In the genomic region with DNA sequence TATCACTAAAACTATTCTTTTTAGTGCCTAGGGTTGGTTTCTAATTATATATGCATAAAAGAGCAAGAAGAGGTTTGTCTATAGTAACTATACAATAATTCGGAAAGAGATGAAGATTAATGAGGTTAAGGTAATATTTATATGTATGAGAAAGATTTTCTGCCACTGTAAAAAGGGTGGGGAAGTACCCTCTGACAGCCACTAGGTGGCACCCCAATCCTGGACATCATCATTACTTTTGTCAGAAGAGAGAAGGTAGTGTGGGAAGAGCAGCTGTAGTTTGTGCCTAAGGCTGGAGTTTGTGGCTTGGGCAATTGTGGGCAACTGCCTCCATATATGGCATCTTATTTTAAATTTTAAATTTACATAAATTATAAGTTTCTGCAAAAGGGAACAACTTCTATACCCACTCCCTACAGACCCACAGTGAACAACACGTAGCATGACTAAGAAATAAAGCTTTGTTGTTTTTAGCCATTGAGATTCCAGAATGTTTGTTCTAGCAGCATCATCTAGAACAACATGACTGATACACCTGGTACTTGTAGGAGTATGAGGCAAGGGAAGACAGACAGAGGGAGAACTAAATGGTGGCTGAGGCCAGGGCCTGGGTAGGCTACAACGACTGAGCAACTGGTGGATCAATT, we compare ENCODE assay signal across 8 cellular contexts. TPM values are rescaled to one million over a fixed set of nuclear protein-coding genes. Genes with fewer than 3 reads are reported as not detected.
A peak's percentile ranks its signal among the peaks of the same experiment; 100 is the strongest.
DNase-seq lines count a peak whose midpoint lies in the region; ATAC-seq, FAIRE-seq and TF ChIP-seq lines count a peak whose summit lies in the region.

No MANE protein-coding gene starts in this region.

- ATAC-seq in GM21528 (IDR thresholded peaks at IDR 0.05; ENCODE audit: low FRiP score, unreplicated experiment), result peak; percentile 83

- DNase-seq in D721Med (ENCODE audit: insufficient read length, low spot score), result peak; percentile 53
- DNase-seq in Kasumi-1 (lab: John Stamatoyannopoulos, UW), result peak; percentile 96
- peak; percentile 59 for DNase-seq in RPMI7951 (ENCODE audit: low read depth)
- DNase-seq in activated T-helper 1 cell treated with anti-CD3 and anti-CD28 coated beads, Interleukin-2, amount 50 U/mL, for 16 hours (ENCODE audit: low read depth in 1 of 2, low spot score in 1 of 2), result peak; percentile 11 to 45
- DNase-seq in fibroblast of the conjunctiva (ENCODE audit: low read depth), result peak; percentile 56
- peak; percentile 19 for DNase-seq in occipital lobe (lab: John Stamatoyannopoulos, UW)
- peak; percentile 36 to 56 for DNase-seq in tibial nerve (ENCODE audit: low spot score in 2 of 2)

- H3K36me3 ChIP-seq in tibial nerve, result peaks cover 0 to 27% (median 3%) of the 10 kb centered on the region in 3 donors

- TF ChIP-seq CTCF in D721Med (IDR thresholded peaks at IDR 0.05; ENCODE audit: insufficient read depth, missing control alignments) (peak; percentile 95), tibial nerve (IDR thresholded peaks at IDR 0.05) (peak; percentile 85 to 91 (median 88))

- H3K27ac ChIP-seq in tibial nerve, result no peak overlapping the region

- H3K4me3 ChIP-seq in tibial nerve, result no peak overlapping the region

- no peaks in the 10 kb centered on the region for H3K9me3 ChIP-seq in tibial nerve

- H3K27me3 ChIP-seq in tibial nerve, result no peaks in the 10 kb centered on the region

- peak in 1 of 2 donors; percentile 51 for TF ChIP-seq EP300 in tibial nerve (IDR thresholded peaks at IDR 0.05)

- FAIRE-seq in D721Med (lab: Jason Lieb, UNC), result no peak

- 61 to 62% methylated on average over 3 of the region's 3 CpGs for WGBS in tibial nerve, 2 donors

- H3K4me1 ChIP-seq in tibial nerve, result peaks cover 0 to 16% (median 5%) of the 10 kb centered on the region in 4 donors

- no peak for TF ChIP-seq POLR2A in tibial nerve (IDR thresholded peaks at IDR 0.05)

RNA-seq across cellular contexts. Expression of a gene that starts 34.4 kb away (rescaled TPM):
- total RNA-seq in RPMI7951 (2014; rRNA removed; shearing (Covaris generic)), result 0.20 TPM in 1 of 2 replicates, not detected in the other
- 0.47 TPM for total RNA-seq in occipital lobe
- under 1 TPM in 1 of 4 donors, not detected in 3; 0.60 TPM for total RNA-seq in tibial nerve

RNA-seq across cellular contexts. Expression of a gene that starts 57.1 kb away (rescaled TPM):
- 11.0 and 12.3 TPM in 2 replicates for total RNA-seq in RPMI7951 (2014; rRNA removed; shearing (Covaris generic))
- total RNA-seq in occipital lobe (138 TPM), tibial nerve (10 to 100 TPM; 18.0 to 36.3 (median 32.5) TPM)

Comparison
In these comparisons a context has a peak if more than half of its experiments do, and no peak if none do; other contexts are left out.
1. DNase-seq: peak in every context shown above with its lines; median percentile 96 in Kasumi-1; 59 in RPMI7951; 56 in fibroblast of the conjunctiva; 53 in D721Med; 46 in tibial nerve; 28 in activated T-helper 1 cell treated with anti-CD3 and anti-CD28 coated beads, Interleukin-2, amount 50 U/mL, for 16 hours; 19 in occipital lobe.